Comparison of ENCODE assay signal across 15 cellular contexts in the genomic region with DNA sequence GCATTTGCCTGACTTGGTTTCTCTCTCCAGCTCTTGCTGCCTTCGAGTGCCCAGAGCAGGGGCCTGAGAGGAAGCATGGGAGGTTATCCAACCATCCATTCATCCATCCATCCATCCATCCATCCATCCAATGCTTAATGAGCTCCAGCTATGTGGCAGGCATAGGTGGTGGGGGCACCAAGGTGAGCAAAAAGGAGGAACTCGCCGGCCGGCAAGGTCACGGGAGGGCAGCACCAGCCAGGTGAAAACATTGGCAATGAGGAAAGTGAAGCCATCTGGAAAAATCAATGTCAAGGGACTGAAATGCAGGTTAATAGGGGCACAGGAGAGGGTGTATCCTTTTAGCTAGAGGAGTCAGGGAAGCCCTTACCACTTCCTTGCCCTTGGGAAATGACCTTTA. TPM values are rescaled to one million over a fixed set of nuclear protein-coding genes. Genes with fewer than 3 reads are reported as not detected.
A peak's percentile ranks its signal among the peaks of the same experiment; 100 is the strongest.
DNase-seq lines count a peak whose midpoint lies in the region; ATAC-seq lines count a peak whose summit lies in the region.
"Had no signal": no experiment of that assay in that cellular context is flagged by ENCODE, and none has a peak within 500 bp of the region (broad histone marks: within the 10 kb centered on the region; RNA-seq: fewer than 3 reads in every experiment).

No MANE protein-coding gene starts in this region.

- H3K9ac ChIP-seq in BLaER1 treated with 17β-estradiol and CSF1 and Interleukin-3, amounts not matched to agents 10 nM and 100 nM, result 0 out of 22 replicates have a peak overlapping the region, but pooled peaks of 1 of the 11 experiments have one; percentile 24
- H3K9ac ChIP-seq: GM23248 had no signal

- no peak overlapping the region for H3K27ac ChIP-seq in BLaER1 treated with 17β-estradiol and CSF1 and Interleukin-3, amounts not matched to agents 10 nM and 100 nM
- H3K27ac ChIP-seq: GM23248, HL-60 had no signal

- H3K4me1 ChIP-seq in BLaER1 treated with 17β-estradiol and CSF1 and Interleukin-3, amounts not matched to agents 10 nM and 100 nM, result peaks cover 34 to 83% (median 73%) of the 10 kb centered on the region in 10 experiments
- H3K4me1 ChIP-seq: Caco-2 had no signal

- no peaks in the 10 kb centered on the region for H3K9me3 ChIP-seq in BLaER1 treated with 17β-estradiol and CSF1 and Interleukin-3, amounts not matched to agents 10 nM and 100 nM (replicated peaks in 1 of 11)
- H3K9me3 ChIP-seq: Caco-2 had no signal

- peak overlapping the region in 10 of 11 experiments; percentile 11 to 89 (median 78); a peak in 18 of 22 replicates for H3K4me2 ChIP-seq in BLaER1 treated with 17β-estradiol and CSF1 and Interleukin-3, amounts not matched to agents 10 nM and 100 nM

- H4K20me1 ChIP-seq in BLaER1 treated with 17β-estradiol and CSF1 and Interleukin-3, amounts not matched to agents 10 nM and 100 nM, result peaks cover 0 to 7% (median 0%) of the 10 kb centered on the region in 11 experiments; a peak in 1 of 22 replicates

- no peaks in the 10 kb centered on the region for H3K36me3 ChIP-seq in BLaER1 treated with 17β-estradiol and CSF1 and Interleukin-3, amounts not matched to agents 10 nM and 100 nM

- H3K4me3 ChIP-seq in BLaER1 treated with 17β-estradiol and CSF1 and Interleukin-3, amounts not matched to agents 10 nM and 100 nM, result no peak overlapping the region
- H3K4me3 ChIP-seq: GM23248 had no signal

- intact Hi-C loops in Right ventricle myocardium superior (cut with DNase I), result no loop called here
- intact Hi-C loops in left ventricle myocardium superior (cut with micrococcal nuclease), result no loop called here

- ATAC-seq in Right ventricle myocardium superior (ENCODE audit: poor library complexity) (no peak), left ventricle myocardium superior (no peak)
- ATAC-seq: HCT116 had no signal

- DNase-seq in Right ventricle myocardium superior, result peak; percentile 31
- DNase-seq in left ventricle myocardium superior, result no peak
- peak; percentile 28 for DNase-seq in left kidney (ENCODE audit: low read depth, low spot score)
- DNase-seq in retina, result peak; percentile 24
- DNase-seq in UCSD-AML1 (lab: John Stamatoyannopoulos, UW; ENCODE audit: unreplicated experiment), result no peak
- no peak for DNase-seq in dermis blood vessel endothelial cell
- DNase-seq: ACHN; Caco-2; CD8-positive, alpha-beta memory T cell; GM23248 had no signal

- 0 out of 22 replicates have a peak, but pooled peaks cover 0 to 4% (median 0%) of the 10 kb centered on the region in 11 experiments for H3K27me3 ChIP-seq in BLaER1 treated with 17β-estradiol and CSF1 and Interleukin-3, amounts not matched to agents 10 nM and 100 nM

RNA-seq across cellular contexts. Expression of gene DOK4, which starts 18.2 kb away (rescaled TPM):
- total RNA-seq in Right ventricle myocardium superior (7.5 TPM), left ventricle myocardium superior (9.1 TPM), dermis blood vessel endothelial cell (21.4 and 21.6 TPM in 2 replicates)

RNA-seq across cellular contexts. Expression of gene CCDC102A, which starts 31.9 kb away (rescaled TPM):
- total RNA-seq in Right ventricle myocardium superior (10.5 TPM), left ventricle myocardium superior (13.2 TPM), dermis blood vessel endothelial cell (12.6 and 25.5 TPM in 2 replicates)

RNA-seq across cellular contexts. Expression of gene ADGRG5, which starts 38.0 kb away (rescaled TPM):
- total RNA-seq in Right ventricle myocardium superior (0.05 TPM), left ventricle myocardium superior (not detected), dermis blood vessel endothelial cell (not detected in 2 replicates)
- total RNA-seq: A172, Daoy, GM23248 had no signal

RNA-seq across cellular contexts. Expression of gene POLR2C, which starts 42.0 kb away (rescaled TPM):
- total RNA-seq in Right ventricle myocardium superior (37.9 TPM), left ventricle myocardium superior (37.3 TPM), dermis blood vessel endothelial cell (106 and 118 TPM in 2 replicates)

RNA-seq across cellular contexts. Expression of gene COQ9, which starts 57.2 kb away (rescaled TPM):
- total RNA-seq in Right ventricle myocardium superior (225 TPM), left ventricle myocardium superior (205 TPM), dermis blood vessel endothelial cell (55.1 and 58.7 TPM in 2 replicates)

Comparison
In these comparisons a context has a peak if more than half of its experiments do, and no peak if none do; other contexts are left out.
1. DNase-seq: peak in Right ventricle myocardium superior (single experiment), left kidney (single experiment) and retina (single experiment); none in left ventricle myocardium superior (single experiment), UCSD-AML1 (single experiment) and dermis blood vessel endothelial cell (single experiment).